In genomic region chr14:36478782-36479181, GRCh38 we compare ENCODE assay signal across 17 cellular contexts. TPM values are rescaled to one million over a fixed set of nuclear protein-coding genes. Genes with fewer than 3 reads are reported as not detected.
DNase-seq lines count a peak whose midpoint lies in the region; ATAC-seq and TF ChIP-seq lines count a peak whose summit lies in the region.
"Had no signal": no experiment of that assay in that cellular context is flagged by ENCODE, and none has a peak within 500 bp of the region (broad histone marks: within the 10 kb centered on the region; RNA-seq: fewer than 3 reads in every experiment).

No MANE protein-coding gene starts in this region.

- H3K4me3 Mint-ChIP-seq in activated CD4-positive, alpha-beta memory T cell treated with anti-CD3 and anti-CD28 coated beads for 36 hours, result no peak overlapping the region
- H3K4me3 Mint-ChIP-seq in activated CD4-positive, alpha-beta memory T cell treated with anti-CD3 and anti-CD28 coated beads, Interleukin-2, amount 10 ng/mL, durations not matched to agents 7 days and 5 days, result no peak overlapping the region
- H3K4me3 Mint-ChIP-seq: naive B cell had no signal

- CTCF ChIA-PET in activated CD4-positive, alpha-beta memory T cell treated with anti-CD3 and anti-CD28 coated beads for 36 hours (lab: Charles Lee), result no interaction called here
- CTCF ChIA-PET in activated CD4-positive, alpha-beta memory T cell treated with anti-CD3 and anti-CD28 coated beads, Interleukin-2, amount 10 ng/mL, durations not matched to agents 7 days and 5 days (lab: Charles Lee), result no interaction called here

- H3K27me3 ChIP-seq in MM.1S (replicated peaks; ENCODE audit: insufficient read depth, low read length) (no peaks in the 10 kb centered on the region), right atrium auricular region (no peaks in the 10 kb centered on the region)

- H3K27me3 Mint-ChIP-seq in activated CD4-positive, alpha-beta memory T cell treated with anti-CD3 and anti-CD28 coated beads for 36 hours, result peaks cover 6% of the 10 kb centered on the region
- peaks cover 2% of the 10 kb centered on the region for H3K27me3 Mint-ChIP-seq in activated CD4-positive, alpha-beta memory T cell treated with anti-CD3 and anti-CD28 coated beads, Interleukin-2, amount 10 ng/mL, durations not matched to agents 7 days and 5 days

- H3K36me3 Mint-ChIP-seq in activated CD4-positive, alpha-beta memory T cell treated with anti-CD3 and anti-CD28 coated beads for 36 hours, result no peaks in the 10 kb centered on the region
- H3K36me3 Mint-ChIP-seq in activated CD4-positive, alpha-beta memory T cell treated with anti-CD3 and anti-CD28 coated beads, Interleukin-2, amount 10 ng/mL, durations not matched to agents 7 days and 5 days (ENCODE audit: low read depth), result no peaks in the 10 kb centered on the region
- H3K36me3 Mint-ChIP-seq: naive B cell had no signal

- H3K4me1 Mint-ChIP-seq in activated CD4-positive, alpha-beta memory T cell treated with anti-CD3 and anti-CD28 coated beads for 36 hours (ENCODE audit: low read depth), result no peaks in the 10 kb centered on the region
- no peaks in the 10 kb centered on the region for H3K4me1 Mint-ChIP-seq in activated CD4-positive, alpha-beta memory T cell treated with anti-CD3 and anti-CD28 coated beads, Interleukin-2, amount 10 ng/mL, durations not matched to agents 7 days and 5 days
- H3K4me1 Mint-ChIP-seq: naive B cell had no signal

- H3K4me2 ChIP-seq in MM.1S (ENCODE audit: low read depth, low read length), result peak overlapping the region; percentile 12; the same call in 1 of the 2 replicates

- H3F3A ChIP-seq in MM.1S (ENCODE audit: insufficient read depth, low read length), result peaks cover 9% of the 10 kb centered on the region; the same call in 1 of the 2 replicates

- peak; percentile 10 for DNase-seq in activated CD4-positive, alpha-beta memory T cell treated with anti-CD3 and anti-CD28 coated beads for 36 hours
- DNase-seq in activated CD4-positive, alpha-beta memory T cell treated with anti-CD3 and anti-CD28 coated beads, Interleukin-2, amount 10 ng/mL, durations not matched to agents 7 days and 5 days, result no peak
- DNase-seq in MM.1S (peak; percentile 58), kidney tubule cell (ENCODE audit: low spot score) (peak; percentile 99), right atrium auricular region (ENCODE audit: low spot score) (no peak), GM10266 (ENCODE audit: extremely low spot score) (no peak), NCI-H187 (lab: John Stamatoyannopoulos, UW) (no peak)
- DNase-seq: amniotic stem cell, Caco-2, foreskin fibroblast, kidney, naive B cell, NCI-H2029, trophoblast cell had no signal

- POLR2A ChIA-PET in activated CD4-positive, alpha-beta memory T cell treated with anti-CD3 and anti-CD28 coated beads for 36 hours (lab: Charles Lee), result no interaction called here
- POLR2A ChIA-PET in activated CD4-positive, alpha-beta memory T cell treated with anti-CD3 and anti-CD28 coated beads, Interleukin-2, amount 10 ng/mL, durations not matched to agents 7 days and 5 days (lab: Charles Lee), result no interaction called here

- H3K36me3 ChIP-seq in MM.1S (replicated peaks; ENCODE audit: insufficient read depth, low read length) (no peaks in the 10 kb centered on the region), right atrium auricular region (no peaks in the 10 kb centered on the region)

- no peak for TF ChIP-seq CTCF in MM.1S (IDR thresholded peaks at IDR 0.05; ENCODE audit: low read length)
- TF ChIP-seq CTCF in right atrium auricular region (IDR thresholded peaks at IDR 0.05), result no peak
- no peak for TF ChIP-seq CTCF in GM10266 (IDR thresholded peaks at IDR 0.05; ENCODE audit: control insufficient read depth, insufficient read depth, low read depth, missing control alignments)

- H3K9ac ChIP-seq in MM.1S (ENCODE audit: low read length), result no peak overlapping the region

- peak; percentile 84 for ATAC-seq in HG02610 (IDR thresholded peaks at IDR 0.05; ENCODE audit: unreplicated experiment)

- no peak overlapping the region for H2AFZ ChIP-seq in MM.1S (ENCODE audit: low read length)

- H3K27ac ChIP-seq in MM.1S (ENCODE audit: low read length), result peak overlapping the region; percentile 31; the same call in 1 of the 2 replicates
- H3K27ac ChIP-seq in right atrium auricular region, result no peak overlapping the region

- H3K9me3 ChIP-seq in MM.1S (replicated peaks; ENCODE audit: insufficient read depth, low read length), result no peaks in the 10 kb centered on the region
- H3K9me3 ChIP-seq in right atrium auricular region, result no peaks in the 10 kb centered on the region
- H3K9me3 ChIP-seq: Caco-2 had no signal

- intact Hi-C loops in activated CD4-positive, alpha-beta memory T cell treated with anti-CD3 and anti-CD28 coated beads for 36 hours (cut with micrococcal nuclease), result loop anchor here (5.0 kb wide), 1 partner anchor 161 kb away; no protein-coding TSS in a partner anchor

- peaks cover 16% of the 10 kb centered on the region; the same call in 1 of the 2 replicates for H3K4me1 ChIP-seq in MM.1S (ENCODE audit: low read length)
- no peaks in the 10 kb centered on the region for H3K4me1 ChIP-seq in right atrium auricular region
- H3K4me1 ChIP-seq: Caco-2 had no signal

- no peak overlapping the region for H3K27ac Mint-ChIP-seq in activated CD4-positive, alpha-beta memory T cell treated with anti-CD3 and anti-CD28 coated beads for 36 hours
- H3K27ac Mint-ChIP-seq in activated CD4-positive, alpha-beta memory T cell treated with anti-CD3 and anti-CD28 coated beads, Interleukin-2, amount 10 ng/mL, durations not matched to agents 7 days and 5 days, result no peak overlapping the region
- H3K27ac Mint-ChIP-seq: naive B cell had no signal

- H3K9me3 Mint-ChIP-seq in activated CD4-positive, alpha-beta memory T cell treated with anti-CD3 and anti-CD28 coated beads for 36 hours, result no peaks in the 10 kb centered on the region
- no peaks in the 10 kb centered on the region for H3K9me3 Mint-ChIP-seq in activated CD4-positive, alpha-beta memory T cell treated with anti-CD3 and anti-CD28 coated beads, Interleukin-2, amount 10 ng/mL, durations not matched to agents 7 days and 5 days

- H3K9me2 ChIP-seq in MM.1S (replicated peaks; ENCODE audit: insufficient read depth, low read length), result no peaks in the 10 kb centered on the region

- H4K20me1 ChIP-seq in MM.1S (ENCODE audit: insufficient read depth, low read length), result no peaks in the 10 kb centered on the region

- H3K79me2 ChIP-seq in MM.1S (ENCODE audit: low read length), result no peaks in the 10 kb centered on the region

- H3K4me3 ChIP-seq in MM.1S (ENCODE audit: low read length), result no peak overlapping the region
- H3K4me3 ChIP-seq in right atrium auricular region, result no peak overlapping the region

RNA-seq across cellular contexts. Expression of gene NKX2-1, which starts 41.2 kb away (rescaled TPM):
- not detected for total RNA-seq in activated CD4-positive, alpha-beta memory T cell treated with anti-CD3 and anti-CD28 coated beads for 36 hours
- total RNA-seq in activated CD4-positive, alpha-beta memory T cell treated with anti-CD3 and anti-CD28 coated beads, Interleukin-2, amount 10 ng/mL, durations not matched to agents 7 days and 5 days, result not detected
- not detected for total RNA-seq in right atrium auricular region
- total RNA-seq: dermis microvascular lymphatic vessel endothelial cell, kidney, skeletal muscle tissue had no signal

Comparison
In these comparisons a context has a peak if more than half of its experiments do, and no peak if none do; other contexts are left out.
1. DNase-seq: peak in activated CD4-positive, alpha-beta memory T cell treated with anti-CD3 and anti-CD28 coated beads for 36 hours (single experiment), MM.1S (single experiment) and kidney tubule cell (single experiment); none in activated CD4-positive, alpha-beta memory T cell treated with anti-CD3 and anti-CD28 coated beads, Interleukin-2, amount 10 ng/mL, durations not matched to agents 7 days and 5 days (single experiment), right atrium auricular region (single experiment), GM10266 (single experiment) and NCI-H187 (0 of 2).